8 cellular contexts compared by ENCODE assay signal in the genomic region with DNA sequence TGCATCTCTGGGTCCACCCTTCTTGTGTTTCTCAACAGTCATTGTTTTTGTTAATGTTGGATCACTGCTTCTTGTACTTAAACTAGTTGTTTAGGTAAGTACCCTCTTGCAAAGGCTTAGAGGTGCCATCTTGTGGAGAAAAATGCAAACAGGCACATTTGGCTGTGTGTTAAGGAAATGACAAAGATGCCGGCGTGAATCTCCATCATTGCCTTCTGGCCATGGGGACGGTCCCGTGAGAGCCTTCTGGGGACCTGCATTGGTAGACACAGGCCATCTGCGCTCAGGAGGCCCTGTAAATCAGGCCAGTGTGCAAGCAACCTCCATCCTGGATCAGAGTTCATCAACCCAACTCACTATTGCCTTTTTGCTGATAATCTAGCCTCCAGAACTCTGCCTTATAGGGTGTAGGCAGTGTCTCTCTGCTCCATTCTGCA.
DNase-seq lines count a peak whose midpoint lies in the region; ATAC-seq, FAIRE-seq and TF ChIP-seq lines count a peak whose summit lies in the region.

No MANE protein-coding gene starts in this region.

- TF ChIP-seq CTCF in bronchial epithelial cell (IDR thresholded peaks at IDR 0.05; ENCODE audit: insufficient read depth, low read length, severe bottlenecking) (peak; percentile 62), HepG2 (CRISPR knock-in tag; IDR thresholded peaks at IDR 0.05) (peak; percentile 75)

- H3K27ac ChIP-seq in HepG2 (ENCODE audit: extremely low read length, insufficient read depth, low read length) = no peak overlapping the region

- 7% methylated on average over 2 of the region's 5 CpGs for WGBS in HepG2 (ENCODE audit: low lambda C conversion rate)

- peak overlapping the region; percentile 57 for H3K4me2 ChIP-seq in HepG2 (ENCODE audit: low read depth, low read length)

- intact Hi-C loops in HepG2 (cut with micrococcal nuclease; ENCODE audit: unreplicated experiment) = loop anchor here (1.0 kb wide), 2 partner anchors 76 to 203 kb away; no protein-coding TSS in a partner anchor

- TF ChIP-seq POLR2A in HepG2 (IDR thresholded peaks at IDR 0.05; ENCODE audit: insufficient read depth in 1 of 2, low read depth in 2 of 2, low read length in 2 of 2) = no peak

- peak overlapping the region; percentile 37 for H2AFZ ChIP-seq in HepG2 (ENCODE audit: low read length)

- no TSS peak for BruUV-seq in HepG2 (replicated peaks; lab: Mats Ljungman, UMichigan)

- POLR2A ChIA-PET in HepG2 (lab: Yijun Ruan, JAX) = no interaction called here

- FAIRE-seq in bronchial epithelial cell (lab: Jason Lieb, UNC) (no peak), HepG2 (lab: Jason Lieb, UNC) (peak; percentile 26)

- peak; percentile 51 for TF ChIP-seq RAD21 in HepG2 (CRISPR knock-in tag; IDR thresholded peaks at IDR 0.05)

- H4K20me1 ChIP-seq in HepG2 (ENCODE audit: insufficient read depth, low read length) = no peaks in the 10 kb centered on the region

- no peak for TF ChIP-seq EP300 in HepG2 (IDR thresholded peaks at IDR 0.05; ENCODE audit: low read depth in 2 of 2, low read length in 2 of 2)
- TF ChIP-seq EP300 in HepG2 (CRISPR knock-in tag; IDR thresholded peaks at IDR 0.05; ENCODE audit: borderline replicate concordance) = no peak

- CTCF ChIA-PET in HepG2 (lab: Yijun Ruan, JAX; ENCODE audit: low intra/inter-chr PET ratio, low total read pairs) = interaction anchor here (0.9 to 3.1 kb wide), 3 partner anchors 76 to 204 kb away, joined by 3 to 13 read pairs (median 4); no protein-coding TSS in a partner anchor

- in situ Hi-C loops in HepG2 (cut with HindIII; ENCODE audit: extremely low pct_ligation_motif_present, low pct_unique_long_range_greater_than_20kb) = no loop called here

- no peaks in the 10 kb centered on the region for H3K9me3 ChIP-seq in HepG2 (ENCODE audit: low read length)

- H3K4me3 ChIP-seq in bronchial epithelial cell (ENCODE audit: low read depth, low read length) = no peak overlapping the region
- no peak overlapping the region; a peak in 1 of 6 replicates for H3K4me3 ChIP-seq in HepG2 (replicated peaks in 1 of 3; ENCODE audit: insufficient read depth in 1 of 3, low read depth in 2 of 3, low read length in 3 of 3)

- no peak overlapping the region for H3K9ac ChIP-seq in HepG2 (ENCODE audit: insufficient read depth, low read depth, low read length)

- H3K27me3 ChIP-seq in bronchial epithelial cell (ENCODE audit: control insufficient read depth, insufficient read depth, low read length) (no peaks in the 10 kb centered on the region), HepG2 (ENCODE audit: control insufficient read depth in 1 of 2, insufficient read depth in 2 of 2, low read length in 2 of 2) (peaks cover 0 to 8% of the 10 kb centered on the region in 2 experiments; a peak in 1 of 5 replicates)

- ATAC-seq in HepG2 = peak; percentile 54; the same call in 2 of the 3 replicates
- no peak for ATAC-seq in GM18873 (IDR thresholded peaks at IDR 0.05; ENCODE audit: low FRiP score, unreplicated experiment)

- no peaks in the 10 kb centered on the region for H3K79me2 ChIP-seq in HepG2 (ENCODE audit: insufficient read depth, low read length)

- DNase-seq in stimulated activated CD4-positive, alpha-beta T cell treated with anti-CD3 and anti-CD28 coated beads, Interleukin-15, amount 100 ng/mL, for 24 hours = peak; percentile 18
- DNase-seq in stimulated activated CD4-positive, alpha-beta T cell treated with anti-CD3 and anti-CD28 coated beads, Interleukin-2, amount 100 ng/mL, for 24 hours = no peak
- DNase-seq in NCI-H524 (lab: John Stamatoyannopoulos, UW) (peak; percentile 65 to 91), bronchial epithelial cell (ENCODE audit: low read depth) (peak; percentile 76), HepG2 (ENCODE audit: low spot score) (peak; percentile 57), NCI-H1048 (lab: John Stamatoyannopoulos, UW) (no peak)
- DNase-seq in activated CD4-positive, CD25-positive, alpha-beta regulatory T cell (lab: John Stamatoyannopoulos, UW) = no peak

- H3K4me1 ChIP-seq in HepG2 (ENCODE audit: insufficient read depth, low read length) = peaks cover 56% of the 10 kb centered on the region

- H3K36me3 ChIP-seq in bronchial epithelial cell (ENCODE audit: control insufficient read depth, insufficient read depth, low read length) (no peaks in the 10 kb centered on the region), HepG2 (replicated peaks in 1 of 2; ENCODE audit: control insufficient read depth in 1 of 2, insufficient read depth in 2 of 2, low read length in 2 of 2) (no peaks in the 10 kb centered on the region)

TF ChIP-seq in HepG2, 621 proteins besides CTCF, POLR2A, EP300 and RAD21 (continues in another document):
- no peak for TF ChIP-seq ZBTB40 (IDR thresholded peaks at IDR 0.05)
- TF ChIP-seq ZBTB40 (CRISPR knock-in tag; IDR thresholded peaks at IDR 0.05) = peak; percentile 56; the same call in 1 of the 2 replicates
- TF ChIP-seq MTA3 (CRISPR knock-in tag; IDR thresholded peaks at IDR 0.05) = no peak
- 0 out of 4 replicates have a peak, but pooled peaks of 1 of the 2 experiments have one; percentile 30 for TF ChIP-seq MAFK (conservative IDR thresholded peaks at IDR 0.05 in 1 of 2, IDR thresholded peaks at IDR 0.05 in 1 of 2; ENCODE audit: low read length in 2 of 2)
- peak; percentile 62; the same call in 1 of the 2 replicates for TF ChIP-seq SMC3 (IDR thresholded peaks at IDR 0.05; ENCODE audit: low read length)
- TF ChIP-seq STAG1 (CRISPR knock-in tag; IDR thresholded peaks at IDR 0.05) = peak; percentile 75
- peak; percentile 25; the same call in 1 of the 2 replicates for TF ChIP-seq FOXK1 (CRISPR knock-in tag; IDR thresholded peaks at IDR 0.05; ENCODE audit: borderline replicate concordance, low read depth)
- TF ChIP-seq ZNF552 (CRISPR knock-in tag; IDR thresholded peaks at IDR 0.05; ENCODE audit: borderline replicate concordance) = no peak
- 0 out of 2 replicates have a peak, but pooled peaks have one; percentile 15 for TF ChIP-seq ZNF331 (CRISPR knock-in tag; IDR thresholded peaks at IDR 0.05)

Comparison
In these comparisons a context has a peak if more than half of its experiments do, and no peak if none do; other contexts are left out.
1. DNase-seq: peak in stimulated activated CD4-positive, alpha-beta T cell treated with anti-CD3 and anti-CD28 coated beads, Interleukin-15, amount 100 ng/mL, for 24 hours (single experiment), NCI-H524 (2 of 2), bronchial epithelial cell (single experiment) and HepG2 (single experiment); none in stimulated activated CD4-positive, alpha-beta T cell treated with anti-CD3 and anti-CD28 coated beads, Interleukin-2, amount 100 ng/mL, for 24 hours (0 of 2), NCI-H1048 (single experiment) and activated CD4-positive, CD25-positive, alpha-beta regulatory T cell (0 of 4).